1 cellular context compared by ENCODE assay signal in the genomic region with DNA sequence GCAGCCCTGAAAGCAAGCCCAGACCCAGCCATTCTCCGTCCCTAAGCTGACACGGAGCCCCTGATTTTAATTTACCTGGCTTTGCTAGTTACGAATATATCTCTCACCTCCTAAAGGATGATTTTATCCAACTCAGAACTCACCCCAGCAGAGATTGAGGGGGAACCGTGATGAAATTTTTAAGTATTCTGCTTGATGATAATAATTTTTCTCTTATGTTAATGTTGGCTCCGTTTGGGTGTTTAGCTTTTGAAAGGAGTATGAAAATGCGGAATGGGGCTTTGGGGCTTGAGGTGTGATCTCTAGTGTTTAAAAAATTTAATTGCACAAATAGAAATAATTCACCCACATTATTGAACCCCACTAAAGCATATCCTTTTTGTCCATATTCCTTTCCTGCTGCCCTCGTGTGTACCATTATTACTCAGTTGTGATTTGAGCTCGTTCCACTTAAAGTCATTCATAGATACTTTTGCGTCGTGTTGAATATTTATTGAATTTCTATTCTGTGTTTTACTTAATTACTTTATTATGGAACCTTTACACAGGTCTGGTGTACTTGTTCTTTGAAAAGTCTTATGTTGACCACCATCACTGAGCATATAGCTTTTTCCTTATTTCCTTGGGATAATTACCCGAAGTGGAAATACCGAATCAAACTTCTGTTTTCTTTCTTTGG.
A peak's percentile ranks its signal among the peaks of the same experiment; 100 is the strongest.
TF ChIP-seq lines count a peak whose summit lies in the region.

No MANE protein-coding gene starts in this region.

TF ChIP-seq in GM12878, 131 proteins besides CTCF, POLR2A, EP300 and RAD21 (continued from another document):
- TF ChIP-seq, protein P1, sequence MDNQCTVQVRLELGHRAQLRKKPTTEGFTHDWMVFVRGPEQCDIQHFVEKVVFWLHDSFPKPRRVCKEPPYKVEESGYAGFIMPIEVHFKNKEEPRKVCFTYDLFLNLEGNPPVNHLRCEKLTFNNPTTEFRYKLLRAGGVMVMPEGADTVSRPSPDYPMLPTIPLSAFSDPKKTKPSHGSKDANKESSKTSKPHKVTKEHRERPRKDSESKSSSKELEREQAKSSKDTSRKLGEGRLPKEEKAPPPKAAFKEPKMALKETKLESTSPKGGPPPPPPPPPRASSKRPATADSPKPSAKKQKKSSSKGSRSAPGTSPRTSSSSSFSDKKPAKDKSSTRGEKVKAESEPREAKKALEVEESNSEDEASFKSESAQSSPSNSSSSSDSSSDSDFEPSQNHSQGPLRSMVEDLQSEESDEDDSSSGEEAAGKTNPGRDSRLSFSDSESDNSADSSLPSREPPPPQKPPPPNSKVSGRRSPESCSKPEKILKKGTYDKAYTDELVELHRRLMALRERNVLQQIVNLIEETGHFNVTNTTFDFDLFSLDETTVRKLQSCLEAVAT (IDR thresholded peaks at IDR 0.05) = peak; percentile 44; the same call in 1 of the 2 replicates
- TF ChIP-seq RB1 (IDR thresholded peaks at IDR 0.05; ENCODE audit: borderline replicate concordance) = no peak
- TF ChIP-seq MTA2 (IDR thresholded peaks at IDR 0.05; ENCODE audit: low read depth) = no peak
- 0 out of 2 replicates have a peak, but pooled peaks have one; percentile 15 for TF ChIP-seq NBN (IDR thresholded peaks at IDR 0.05)
- TF ChIP-seq TCF7 (IDR thresholded peaks at IDR 0.05; ENCODE audit: borderline replicate concordance) = no peak
- TF ChIP-seq, protein P2, sequence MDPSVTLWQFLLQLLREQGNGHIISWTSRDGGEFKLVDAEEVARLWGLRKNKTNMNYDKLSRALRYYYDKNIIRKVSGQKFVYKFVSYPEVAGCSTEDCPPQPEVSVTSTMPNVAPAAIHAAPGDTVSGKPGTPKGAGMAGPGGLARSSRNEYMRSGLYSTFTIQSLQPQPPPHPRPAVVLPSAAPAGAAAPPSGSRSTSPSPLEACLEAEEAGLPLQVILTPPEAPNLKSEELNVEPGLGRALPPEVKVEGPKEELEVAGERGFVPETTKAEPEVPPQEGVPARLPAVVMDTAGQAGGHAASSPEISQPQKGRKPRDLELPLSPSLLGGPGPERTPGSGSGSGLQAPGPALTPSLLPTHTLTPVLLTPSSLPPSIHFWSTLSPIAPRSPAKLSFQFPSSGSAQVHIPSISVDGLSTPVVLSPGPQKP (IDR thresholded peaks at IDR 0.05; ENCODE audit: low read depth, low read length) = no peak
- TF ChIP-seq SIN3A (IDR thresholded peaks at IDR 0.05; ENCODE audit: low read depth, low read length) = no peak
- no peak for TF ChIP-seq SMAD1 (IDR thresholded peaks at IDR 0.05; ENCODE audit: low read depth, partially characterized antibody)
- 0 out of 2 replicates have a peak, but pooled peaks have one; percentile 31 for TF ChIP-seq PML (IDR thresholded peaks at IDR 0.05; ENCODE audit: low read length)
- 0 out of 2 replicates have a peak, but pooled peaks have one; percentile 42 for TF ChIP-seq CHD1 (IDR thresholded peaks at IDR 0.05; ENCODE audit: low read depth, low read length)
- TF ChIP-seq ZBTB11 (CRISPR knock-in tag; IDR thresholded peaks at IDR 0.05) = no peak
- TF ChIP-seq, protein P3, sequence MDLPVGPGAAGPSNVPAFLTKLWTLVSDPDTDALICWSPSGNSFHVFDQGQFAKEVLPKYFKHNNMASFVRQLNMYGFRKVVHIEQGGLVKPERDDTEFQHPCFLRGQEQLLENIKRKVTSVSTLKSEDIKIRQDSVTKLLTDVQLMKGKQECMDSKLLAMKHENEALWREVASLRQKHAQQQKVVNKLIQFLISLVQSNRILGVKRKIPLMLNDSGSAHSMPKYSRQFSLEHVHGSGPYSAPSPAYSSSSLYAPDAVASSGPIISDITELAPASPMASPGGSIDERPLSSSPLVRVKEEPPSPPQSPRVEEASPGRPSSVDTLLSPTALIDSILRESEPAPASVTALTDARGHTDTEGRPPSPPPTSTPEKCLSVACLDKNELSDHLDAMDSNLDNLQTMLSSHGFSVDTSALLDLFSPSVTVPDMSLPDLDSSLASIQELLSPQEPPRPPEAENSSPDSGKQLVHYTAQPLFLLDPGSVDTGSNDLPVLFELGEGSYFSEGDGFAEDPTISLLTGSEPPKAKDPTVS (IDR thresholded peaks at IDR 0.05; ENCODE audit: low read depth, low read length) = no peak
- no peak for TF ChIP-seq PAX8 (IDR thresholded peaks at IDR 0.05)
- TF ChIP-seq ATF7 (IDR thresholded peaks at IDR 0.05; ENCODE audit: low read depth) = no peak
- no peak for TF ChIP-seq USF2 (IDR thresholded peaks at IDR 0.05; ENCODE audit: borderline replicate concordance, low read depth, low read length)
